15 cellular contexts compared by ENCODE assay signal in the genomic region with DNA sequence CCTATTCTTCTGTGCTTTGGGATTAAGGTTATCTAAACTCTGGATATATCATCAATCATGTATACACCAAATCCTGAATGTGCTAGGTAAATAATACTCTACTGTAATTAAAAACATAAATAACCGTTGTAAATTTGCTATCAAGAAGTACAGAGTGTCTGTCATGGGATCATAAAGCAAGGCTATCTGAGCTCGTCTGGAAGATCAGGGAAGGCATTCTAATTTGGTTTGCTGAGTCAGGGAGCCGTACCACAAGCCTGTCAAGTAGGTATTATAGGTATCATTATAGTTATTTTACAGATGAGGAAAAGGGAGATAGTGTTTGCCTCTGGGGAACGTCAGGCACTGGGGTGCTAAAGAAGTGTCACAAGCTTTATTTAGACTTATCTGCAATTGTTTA. TPM values are rescaled to one million over a fixed set of nuclear protein-coding genes. Genes with fewer than 3 reads are reported as not detected.
"Had no signal": no experiment of that assay in that cellular context is flagged by ENCODE, and none has a peak within 500 bp of the region (broad histone marks: within the 10 kb centered on the region; RNA-seq: fewer than 3 reads in every experiment).

No MANE protein-coding gene starts in this region.

- H3K9me3 Mint-ChIP-seq: activated T-cell treated with anti-CD3 and anti-CD28 coated beads, Interleukin-2, amount 50 U/mL, for 24 hours; nephron progenitor cell had no signal

- H3K27ac Mint-ChIP-seq: activated T-cell treated with anti-CD3 and anti-CD28 coated beads, Interleukin-2, amount 50 U/mL, for 24 hours; nephron progenitor cell had no signal

- H3K4me3 Mint-ChIP-seq: activated T-cell treated with anti-CD3 and anti-CD28 coated beads, Interleukin-2, amount 50 U/mL, for 24 hours; nephron progenitor cell had no signal

- ATAC-seq: body of pancreas, esophagus mucosa, right cardiac atrium had no signal

- H3K4me1 ChIP-seq: body of pancreas, left ventricle myocardium inferior had no signal

- H3K27me3 Mint-ChIP-seq: activated T-cell treated with anti-CD3 and anti-CD28 coated beads, Interleukin-2, amount 50 U/mL, for 24 hours; progenitor cell of endocrine pancreas had no signal

- H3K36me3 ChIP-seq: adrenal gland, left ventricle myocardium inferior had no signal

- DNase-seq: activated CD4-positive, alpha-beta T cell treated with anti-CD3 and anti-CD28 coated beads, Interleukin-2, amount 50 U/mL, for 48 hours; activated naive CD4-positive, alpha-beta T cell treated with anti-CD3 and anti-CD28 coated beads, Interleukin-2, amount 50 U/mL, for 16 hours; activated T-cell treated with anti-CD3 and anti-CD28 coated beads, Interleukin-2, amount 50 U/mL, for 24 hours; adrenal gland; body of pancreas; caudate nucleus; left ventricle myocardium inferior; mesenchymal stem cell; nephron progenitor cell; right cardiac atrium had no signal

- H3K4me3 ChIP-seq: adrenal gland, body of pancreas, left ventricle myocardium inferior had no signal

- H3K27me3 ChIP-seq: adrenal gland, body of pancreas had no signal

- H3K27ac ChIP-seq: adrenal gland, body of pancreas, left ventricle myocardium inferior, VCaP had no signal

- H3K9me3 ChIP-seq: adrenal gland, body of pancreas, left ventricle myocardium inferior had no signal

RNA-seq across cellular contexts. Expression of gene RGS13, which starts 28.1 kb away (rescaled TPM):
- total RNA-seq: esophagus mucosa; progenitor cell of endocrine pancreas; T-helper 1 cell treated with Interleukin-12 subunit alpha and Interleukin-12 subunit beta and Interleukin-4 antibody, amounts not matched to agents 30 ng/mL and 1 ng/mL, for 36 hours had no signal
- polyA plus RNA-seq: keratinocyte had no signal
